Comparison of ENCODE assay signal across 11 cellular contexts in the genomic region with DNA sequence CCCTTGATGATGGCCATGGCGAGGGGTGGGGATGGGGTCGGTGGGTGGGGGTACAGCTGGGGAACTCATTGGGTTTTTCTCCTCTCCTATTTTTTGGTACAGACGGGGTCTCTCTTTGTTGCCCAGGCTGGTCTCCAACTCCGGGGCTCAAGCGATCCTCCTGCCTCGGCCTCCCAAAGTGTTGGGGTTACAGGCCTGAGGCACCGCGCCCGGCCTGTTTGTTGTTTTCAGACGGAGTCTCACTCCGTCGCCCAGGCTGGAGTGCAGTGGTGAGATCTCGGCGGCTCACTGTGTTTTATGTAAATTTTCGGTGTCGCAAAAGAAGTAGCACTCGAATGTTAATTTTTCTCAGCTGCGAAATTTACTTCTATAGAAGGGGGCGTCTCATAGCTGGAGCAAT. TPM values are rescaled to one million over a fixed set of nuclear protein-coding genes. Genes with fewer than 3 reads are reported as not detected.
A peak's percentile ranks its signal among the peaks of the same experiment; 100 is the strongest.
DNase-seq lines count a peak whose midpoint lies in the region; ATAC-seq lines count a peak whose summit lies in the region.
"Not testable (repeated sequence)": the region's sequence is repeated elsewhere in the genome, so short reads cannot be mapped to it uniquely, and the experiment has no call there.
"Had no signal": no experiment of that assay in that cellular context is flagged by ENCODE, and none has a peak within 500 bp of the region (broad histone marks: within the 10 kb centered on the region; RNA-seq: fewer than 3 reads in every experiment).

No MANE protein-coding gene starts in this region.

- peak; percentile 52 for DNase-seq in Right ventricle myocardium inferior (ENCODE audit: missing footprints)

- intact Hi-C loops in Right ventricle myocardium inferior (cut with DNase I) = not testable (repeated sequence)

- ATAC-seq in Right ventricle myocardium inferior = not testable (repeated sequence)

RNA-seq across cellular contexts. Expression of a gene that starts 2.9 kb away (rescaled TPM):
- 1.8 TPM for total RNA-seq in Right ventricle myocardium inferior
- total RNA-seq: A172 had no signal

RNA-seq across cellular contexts. Expression of a gene that starts 11.1 kb away (rescaled TPM):
- total RNA-seq in Right ventricle myocardium inferior = 20.5 TPM
- total RNA-seq: B cell; CD4-positive, alpha-beta memory T cell; CD4-positive, alpha-beta T cell; CD4-positive, CD25-positive, alpha-beta regulatory T cell; CD8-positive, alpha-beta T cell had no signal

RNA-seq across cellular contexts. Expression of a gene that starts 24.9 kb away (rescaled TPM):
- total RNA-seq in Right ventricle myocardium inferior = 9.0 TPM

RNA-seq across cellular contexts. Expression of a gene that starts 25.6 kb away (rescaled TPM):
- total RNA-seq in Right ventricle myocardium inferior = 3.0 TPM
- total RNA-seq: A172; A673; B cell; Calu3; CD4-positive, alpha-beta memory T cell; CD4-positive, alpha-beta T cell; CD4-positive, CD25-positive, alpha-beta regulatory T cell; CD8-positive, alpha-beta memory T cell; CD8-positive, alpha-beta T cell; Daoy had no signal

RNA-seq across cellular contexts. Expression of a gene that starts 39.5 kb away (rescaled TPM):
- 140 TPM for total RNA-seq in Right ventricle myocardium inferior
